In the genomic region with DNA sequence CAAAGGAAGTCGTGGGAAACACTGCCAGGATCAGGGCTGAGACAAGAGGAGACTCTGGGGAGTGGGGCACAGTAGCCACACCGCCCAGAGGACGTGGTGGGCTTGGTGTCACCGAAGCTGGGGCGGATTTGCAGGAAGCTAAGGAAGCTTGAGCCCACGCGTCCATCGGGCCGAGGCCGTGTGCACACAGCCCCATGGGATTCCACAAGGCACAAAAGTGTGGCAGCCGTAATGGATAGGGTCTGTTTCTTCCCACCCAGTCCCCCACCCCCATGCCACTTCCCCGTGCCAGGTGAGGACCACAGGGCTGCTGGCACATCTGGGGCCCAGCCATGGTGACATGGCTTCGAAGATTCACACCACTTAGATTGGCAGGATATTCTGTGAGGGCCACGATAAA, we compare ENCODE assay signal across 22 cellular contexts.
"Had no signal": no experiment of that assay in that cellular context is flagged by ENCODE, and none has a peak within 500 bp of the region (broad histone marks: within the 10 kb centered on the region; RNA-seq: fewer than 3 reads in every experiment).

No MANE protein-coding gene starts in this region.

- H3K27ac ChIP-seq: colonic mucosa, epithelial cell of prostate, esophagus squamous epithelium, gastrocnemius medialis, heart right ventricle, left lung, lower lobe of right lung had no signal

- H3K36me3 ChIP-seq: colonic mucosa, esophagus squamous epithelium, gastrocnemius medialis, heart right ventricle, left lung, lower lobe of right lung had no signal

- DNase-seq: colonic mucosa; cortex of kidney; effector CD8-positive, alpha-beta T cell; effector memory CD8-positive, alpha-beta T cell; endodermal cell; erythroblast; esophagus squamous epithelium; foreskin fibroblast; foreskin melanocyte; gastrocnemius medialis; glutamatergic neuron; head of caudate nucleus; heart right ventricle; hippocampal formation; left cardiac atrium; left lung; left ventricle myocardium superior; lower lobe of right lung; mesenchymal stem cell; midbrain had no signal

- H3K27me3 ChIP-seq: colonic mucosa, gastrocnemius medialis had no signal

- H3K9me3 ChIP-seq: colonic mucosa, esophagus squamous epithelium, gastrocnemius medialis, left lung, lower lobe of right lung had no signal

- H3K4me3 Mint-ChIP-seq: dendritic cell treated with granulocyte-macrophage colony-stimulating factor and Interleukin-4, amounts not matched to agents 40 ng/mL and 50 ng/mL, for 4 days; effector memory CD8-positive, alpha-beta T cell; endodermal cell had no signal

- H3K27ac Mint-ChIP-seq: dendritic cell treated with granulocyte-macrophage colony-stimulating factor and Interleukin-4, amounts not matched to agents 40 ng/mL and 50 ng/mL, for 4 days; effector memory CD8-positive, alpha-beta T cell; endodermal cell had no signal

- H3K9me3 Mint-ChIP-seq: dendritic cell treated with granulocyte-macrophage colony-stimulating factor and Interleukin-4, amounts not matched to agents 40 ng/mL and 50 ng/mL, for 4 days; effector memory CD8-positive, alpha-beta T cell; endodermal cell had no signal

- H3K4me3 ChIP-seq: colonic mucosa, esophagus squamous epithelium, gastrocnemius medialis, heart right ventricle, left lung, lower lobe of right lung had no signal

- H3K4me1 Mint-ChIP-seq: endodermal cell had no signal

- H3K4me1 ChIP-seq: colonic mucosa, esophagus squamous epithelium, gastrocnemius medialis, heart right ventricle, left lung, lower lobe of right lung had no signal

- H3K27me3 Mint-ChIP-seq: dendritic cell treated with granulocyte-macrophage colony-stimulating factor and Interleukin-4, amounts not matched to agents 40 ng/mL and 50 ng/mL, for 4 days had no signal
